13 cellular contexts compared by ENCODE assay signal in the genomic region with DNA sequence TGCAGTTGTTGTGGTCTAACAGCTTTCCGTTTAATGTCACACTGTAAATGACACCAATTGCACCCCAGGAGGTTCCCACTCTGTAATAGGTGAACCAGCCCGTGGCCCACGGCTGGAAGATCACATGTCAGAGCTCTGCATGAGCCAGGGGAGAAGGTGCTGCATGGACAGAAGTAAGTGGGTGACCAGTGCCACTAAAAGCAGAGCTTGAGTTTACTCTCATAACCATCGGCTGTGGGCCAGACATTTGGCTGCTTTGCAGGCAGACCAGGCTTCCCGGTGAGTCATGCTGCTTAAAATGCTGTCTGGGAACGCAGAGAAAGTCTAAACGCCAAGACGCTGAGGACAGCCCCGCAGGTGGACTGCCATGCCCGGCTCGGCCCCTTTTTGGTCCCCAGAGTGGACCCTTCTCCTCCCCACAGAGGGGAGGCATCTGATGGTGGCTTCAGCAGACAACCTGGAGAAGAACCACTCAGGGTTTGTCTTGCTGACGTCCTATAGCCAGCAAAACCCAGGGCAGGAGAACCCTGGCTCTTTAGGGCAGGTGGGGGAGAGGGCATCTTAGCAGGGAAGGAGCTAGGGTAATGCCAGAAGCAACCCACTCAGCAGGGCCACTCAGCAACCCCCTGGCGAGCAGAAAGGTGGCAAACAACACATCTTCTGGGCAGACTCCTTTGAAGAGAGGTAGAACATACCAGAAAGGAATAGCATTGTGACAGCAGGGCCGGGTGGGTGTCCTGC. TPM values are rescaled to one million over a fixed set of nuclear protein-coding genes. Genes with fewer than 3 reads are reported as not detected.
A peak's percentile ranks its signal among the peaks of the same experiment; 100 is the strongest.
DNase-seq lines count a peak whose midpoint lies in the region; ATAC-seq and TF ChIP-seq lines count a peak whose summit lies in the region.
"Had no signal": no experiment of that assay in that cellular context is flagged by ENCODE, and none has a peak within 500 bp of the region (broad histone marks: within the 10 kb centered on the region; RNA-seq: fewer than 3 reads in every experiment).

No MANE protein-coding gene starts in this region.

- H3K4me1 ChIP-seq in fibroblast of lung (ENCODE audit: control insufficient read depth, extremely low read depth, insufficient read depth, low read length) (peaks cover 6% of the 10 kb centered on the region), neutrophil (ENCODE audit: control insufficient read depth in 1 of 2, insufficient read depth in 1 of 2, low read depth in 1 of 2, low read length in 1 of 2) (peaks cover 5 to 9% of the 10 kb centered on the region in 2 experiments)
- H3K4me1 ChIP-seq: BE2C had no signal

- ATAC-seq in HG03460 (IDR thresholded peaks at IDR 0.05; ENCODE audit: unreplicated experiment) (no peak), GM18505 (IDR thresholded peaks at IDR 0.05; ENCODE audit: unreplicated experiment) (no peak), GM21786 (IDR thresholded peaks at IDR 0.05; ENCODE audit: unreplicated experiment) (no peak), GM21529 (IDR thresholded peaks at IDR 0.05; ENCODE audit: unreplicated experiment) (no peak)

- H3K27me3 ChIP-seq in AG04450 (ENCODE audit: control insufficient read depth, insufficient read depth, low read length) = no peaks in the 10 kb centered on the region
- H3K27me3 ChIP-seq in fibroblast of lung (ENCODE audit: control insufficient read depth, insufficient read depth, low read length) = no peaks in the 10 kb centered on the region
- no peaks in the 10 kb centered on the region for H3K27me3 ChIP-seq in neutrophil
- H3K27me3 ChIP-seq: BE2C, neural progenitor cell had no signal

- H3K27ac ChIP-seq in AG04450 (ENCODE audit: low read depth, low read length) (no peak overlapping the region), RWPE1 (peak overlapping the region; percentile 84), fibroblast of lung (ENCODE audit: insufficient read depth, low read length) (no peak overlapping the region), neutrophil (peak overlapping the region; percentile 13)
- H3K27ac ChIP-seq: neural progenitor cell had no signal

- POLR2A ChIA-PET in AG04450 (lab: Yijun Ruan, JAX) (interaction anchor here (0.5 to 3.1 kb wide), 2 partner anchors 10 to 100 kb away, joined by 3 to 50 read pairs; a partner anchor contains a TSS), RWPE1 (lab: Yijun Ruan, JAX; ENCODE audit: low non-redundant PET) (interaction anchor here (0.5 to 0.6 kb wide), 2 partner anchors 41 to 155 kb away, joined by 3 to 4 read pairs; no protein-coding TSS in a partner anchor)

- H3K79me2 ChIP-seq in fibroblast of lung (ENCODE audit: control insufficient read depth, insufficient read depth, low read length) = peaks cover 15% of the 10 kb centered on the region

- H3K36me3 ChIP-seq in fibroblast of lung (ENCODE audit: control insufficient read depth, insufficient read depth, low read length) = peaks cover 4% of the 10 kb centered on the region
- H3K36me3 ChIP-seq in neutrophil = peaks cover 75% of the 10 kb centered on the region
- H3K36me3 ChIP-seq: neural progenitor cell had no signal

- H3K4me2 ChIP-seq in fibroblast of lung (ENCODE audit: extremely low read depth, insufficient read depth, low read length) = no peak overlapping the region
- H3K4me2 ChIP-seq: neural progenitor cell had no signal

- DNase-seq in AG04450 (ENCODE audit: low read depth, low spot score) = peak; percentile 57
- DNase-seq in RWPE1 (ENCODE audit: low spot score) = peak; percentile 55
- peak; percentile 74 to 94 for DNase-seq in fibroblast of lung (ENCODE audit: low read depth in 2 of 2)
- DNase-seq: activated CD4-positive, alpha-beta T cell treated with anti-CD3 and anti-CD28 coated beads, Interleukin-2, amount 50 U/mL, for 48 hours; BE2C; effector memory CD4-positive, alpha-beta T cell; NCI-H774 had no signal

- no peak overlapping the region for H2AFZ ChIP-seq in fibroblast of lung (ENCODE audit: low read length)
- H2AFZ ChIP-seq: neural progenitor cell had no signal

- TF ChIP-seq CTCF in AG04450 (IDR thresholded peaks at IDR 0.05; ENCODE audit: low read depth, low read length) (no peak), RWPE1 (conservative IDR thresholded peaks at IDR 0.05; ENCODE audit: low read depth) (no peak), fibroblast of lung (conservative IDR thresholded peaks at IDR 0.05 in 1 of 2, IDR thresholded peaks at IDR 0.05 in 1 of 2; ENCODE audit: low read depth in 1 of 2, low read length in 2 of 2) (no peak), neutrophil (IDR thresholded peaks at IDR 0.05) (no peak)

- CTCF ChIA-PET in AG04450 (lab: Charles Lee) = interaction anchor here (0.5 to 1.4 kb wide), 2 partner anchors 11 to 381 kb away, joined by 3 to 5 read pairs; no protein-coding TSS in a partner anchor
- CTCF ChIA-PET in RWPE1 (lab: Yijun Ruan, JAX) = interaction anchor here (0.6 to 0.8 kb wide), 2 partner anchors 9 to 48 kb away, joined by 4 to 12 read pairs; no protein-coding TSS in a partner anchor

- H4K20me1 ChIP-seq in fibroblast of lung (ENCODE audit: control insufficient read depth, extremely low read depth, insufficient read depth, low read length) = peaks cover 1% of the 10 kb centered on the region

- TF ChIP-seq POLR2A in GM18505 (IDR thresholded peaks at IDR 0.05; ENCODE audit: borderline replicate concordance, extremely low read depth, insufficient read depth, insufficient read length) = no peak

- H3K9me3 ChIP-seq in AG04450 (ENCODE audit: control insufficient read depth, insufficient read depth, low read length) (no peaks in the 10 kb centered on the region), fibroblast of lung (ENCODE audit: control insufficient read depth, insufficient read depth, low read depth, low read length) (no peaks in the 10 kb centered on the region), neutrophil (no peaks in the 10 kb centered on the region)
- H3K9me3 ChIP-seq: BE2C had no signal

- no peak overlapping the region for H3K9ac ChIP-seq in fibroblast of lung (ENCODE audit: insufficient read depth, low read length)
- H3K9ac ChIP-seq: neural progenitor cell had no signal

- H3K4me3 ChIP-seq in AG04450 (ENCODE audit: low read depth, low read length) (no peak overlapping the region), fibroblast of lung (replicated peaks in 1 of 4; ENCODE audit: control extremely low read depth in 1 of 4, insufficient read depth in 1 of 4, low read depth in 3 of 4, low read length in 4 of 4) (no peak overlapping the region), neutrophil (ENCODE audit: low read depth in 1 of 2, low read length in 1 of 2) (no peak overlapping the region)
- H3K4me3 ChIP-seq: neural progenitor cell had no signal

RNA-seq across cellular contexts. Expression of a gene that starts 7.3 kb away (rescaled TPM):
- 35.8 and 45.5 TPM in 2 replicates for polyA plus RNA-seq in AG04450 (2011; rRNA removed)
- polyA minus RNA-seq in AG04450 (2011; rRNA and poly(A)+ RNA removed) = 22.7 and 32.3 TPM in 2 replicates
- 38.8 and 39.3 TPM in 2 replicates for total RNA-seq in fibroblast of lung
- polyA plus RNA-seq in fibroblast of lung = 31.7 and 35.3 TPM in 2 replicates
- polyA plus RNA-seq in fibroblast of lung (2012) = 35.4 and 42.0 TPM in 2 replicates
- polyA minus RNA-seq in fibroblast of lung (ENCODE audit: low replicate concordance) = 45.1 and 46.2 TPM in 2 replicates

RNA-seq across cellular contexts. Expression of a gene that starts 15.6 kb away (rescaled TPM):
- polyA plus RNA-seq in AG04450 (2011; rRNA removed) (314 and 427 TPM in 2 replicates), fibroblast of lung (162 and 278 TPM in 2 replicates)
- polyA minus RNA-seq in AG04450 (2011; rRNA and poly(A)+ RNA removed) = 219 and 313 TPM in 2 replicates
- 137 and 210 TPM in 2 replicates for total RNA-seq in fibroblast of lung
- 168 and 325 TPM in 2 replicates for polyA plus RNA-seq in fibroblast of lung (2012)
- polyA minus RNA-seq in fibroblast of lung (ENCODE audit: low replicate concordance) = 207 and 472 TPM in 2 replicates

Comparison
In these comparisons a context has a peak if more than half of its experiments do, and no peak if none do; other contexts are left out.
1. H3K27ac ChIP-seq: peak in RWPE1 (single experiment) and neutrophil (single experiment); none in AG04450 (single experiment) and fibroblast of lung (single experiment).
2. Peak in every context shown above with its lines, with median percentiles within 50 percentile points of each other: DNase-seq.